ENCODE assay signal across 8 cellular contexts in genomic region chr4:165288639-165289428, GRCh38. TPM values are rescaled to one million over a fixed set of nuclear protein-coding genes. Genes with fewer than 3 reads are reported as not detected.
DNase-seq lines count a peak whose midpoint lies in the region; ATAC-seq and TF ChIP-seq lines count a peak whose summit lies in the region.
"Had no signal": no experiment of that assay in that cellular context is flagged by ENCODE, and none has a peak within 500 bp of the region (broad histone marks: within the 10 kb centered on the region; RNA-seq: fewer than 3 reads in every experiment).

No MANE protein-coding gene starts in this region.

- no peaks in the 10 kb centered on the region for H3K9me3 ChIP-seq in adipocyte (ENCODE audit: control insufficient read depth, low read length)
- H3K9me3 ChIP-seq in effector memory CD4-positive, alpha-beta T cell (ENCODE audit: control insufficient read depth, low read length) = no peaks in the 10 kb centered on the region

- peaks cover 14% of the 10 kb centered on the region for H3K4me1 ChIP-seq in adipocyte (ENCODE audit: control insufficient read depth, insufficient read depth, low read length)
- H3K4me1 ChIP-seq in effector memory CD4-positive, alpha-beta T cell (ENCODE audit: control insufficient read depth, insufficient read depth, low read length, poor library complexity, severe bottlenecking) = no peaks in the 10 kb centered on the region

- no peak overlapping the region for H3K4me3 Mint-ChIP-seq in immature natural killer cell

- no peak overlapping the region for H3K27ac ChIP-seq in effector memory CD4-positive, alpha-beta T cell (ENCODE audit: insufficient read depth, low read length, poor library complexity, severe bottlenecking)

- ATAC-seq in GM18907 (IDR thresholded peaks at IDR 0.05; ENCODE audit: unreplicated experiment) (peak; percentile 41), HG03095 (IDR thresholded peaks at IDR 0.05; ENCODE audit: unreplicated experiment) (peak; percentile 6), omental fat pad (ENCODE audit: low FRiP score) (peak; percentile 80)

- no peaks in the 10 kb centered on the region for H3K36me3 ChIP-seq in adipocyte (ENCODE audit: control insufficient read depth, insufficient read depth, low read length, severe bottlenecking)
- no peaks in the 10 kb centered on the region for H3K36me3 ChIP-seq in effector memory CD4-positive, alpha-beta T cell (ENCODE audit: control insufficient read depth, insufficient read depth, low read length)

- peaks cover 0 to 3% (median 0%) of the 10 kb centered on the region in 3 donors for H3K27me3 Mint-ChIP-seq in immature natural killer cell (ENCODE audit: low read depth in 3 of 3)

- H3K9ac ChIP-seq in adipocyte (ENCODE audit: low read length) = no peak overlapping the region

- no peak for TF ChIP-seq CTCF in omental fat pad (IDR thresholded peaks at IDR 0.05)

- no peak overlapping the region for H3K4me3 ChIP-seq in adipocyte (ENCODE audit: low read length)
- no peak overlapping the region for H3K4me3 ChIP-seq in effector memory CD4-positive, alpha-beta T cell (ENCODE audit: insufficient read depth, low read depth, low read length, poor library complexity, severe bottlenecking)

- H3K36me3 Mint-ChIP-seq in immature natural killer cell = peaks cover 0 to 8% (median 6%) of the 10 kb centered on the region in 3 donors

- H3K4me1 Mint-ChIP-seq in immature natural killer cell = peaks cover 7 to 21% of the 10 kb centered on the region in 2 donors

- DNase-seq in adipocyte (ENCODE audit: low read depth) (peak; percentile 65), omental fat pad (ENCODE audit: low spot score) (no peak), immature natural killer cell (no peak), NCI-H345 treated with DMSO at 0.1 percent for 48 hours (lab: John Stamatoyannopoulos, UW; ENCODE audit: unreplicated experiment) (no peak)
- DNase-seq in effector memory CD4-positive, alpha-beta T cell = no peak

- H3K9me3 Mint-ChIP-seq in immature natural killer cell = no peaks in the 10 kb centered on the region
- H3K9me3 Mint-ChIP-seq: T-helper 1 cell treated with Interleukin-12 subunit alpha and Interleukin-12 subunit beta and Interleukin-4 antibody, amounts not matched to agents 30 μg/mL and 1 μg/mL, for 36 hours had no signal

- no peaks in the 10 kb centered on the region for H3K27me3 ChIP-seq in adipocyte (replicated peaks; ENCODE audit: control insufficient read depth, insufficient read depth, low read length)
- no peaks in the 10 kb centered on the region for H3K27me3 ChIP-seq in effector memory CD4-positive, alpha-beta T cell (replicated peaks; ENCODE audit: control insufficient read depth, insufficient read depth, low read length, poor library complexity, severe bottlenecking)

- H3K27ac Mint-ChIP-seq in immature natural killer cell = peak overlapping the region in 1 of 6 donors; percentile 52
- H3K27ac Mint-ChIP-seq: T-helper 1 cell treated with Interleukin-12 subunit alpha and Interleukin-12 subunit beta and Interleukin-4 antibody, amounts not matched to agents 30 μg/mL and 1 μg/mL, for 36 hours had no signal

RNA-seq across cellular contexts. Expression of gene MSMO1, which starts 38.6 kb away (rescaled TPM):
- total RNA-seq in omental fat pad = 10 to 100 TPM; 13.2 to 45.2 (median 19.3) TPM
- 10 to 100 TPM; 22.2 to 23.8 (median 22.5) TPM for polyA plus RNA-seq in immature natural killer cell

Comparison
In these comparisons a context has a peak if more than half of its experiments do, and no peak if none do; other contexts are left out.
1. ATAC-seq: peak in every context shown above with its lines; median percentile 80 in omental fat pad; 41 in GM18907; 6 in HG03095.